20 cellular contexts compared by ENCODE assay signal in genomic region chr2:228602277-228602676, GRCh38.
DNase-seq lines count a peak whose midpoint lies in the region; ATAC-seq and TF ChIP-seq lines count a peak whose summit lies in the region.
"Had no signal": no experiment of that assay in that cellular context is flagged by ENCODE, and none has a peak within 500 bp of the region (broad histone marks: within the 10 kb centered on the region; RNA-seq: fewer than 3 reads in every experiment).

No MANE protein-coding gene starts in this region.

- no peak for TF ChIP-seq CTCF in fibroblast of mammary gland (conservative IDR thresholded peaks at IDR 0.05; ENCODE audit: control insufficient read depth, insufficient read depth, low read depth, low read length)

- no peak for ATAC-seq in GM18870 (IDR thresholded peaks at IDR 0.05; ENCODE audit: unreplicated experiment)
- ATAC-seq: CD8-positive, alpha-beta T cell; GM23338; HCT116 had no signal

- no peak overlapping the region for H3K4me3 ChIP-seq in fibroblast of mammary gland (ENCODE audit: control insufficient read depth, low read depth, low read length)
- H3K4me3 ChIP-seq: BLaER1 treated with 17β-estradiol and CSF1 and Interleukin-3, amounts not matched to agents 10 nM and 100 nM; GM23338 had no signal

- DNase-seq in A172 (ENCODE audit: low spot score), result peak; percentile 38
- DNase-seq in ELR (ENCODE audit: low read depth), result peak; percentile 50
- peak; percentile 35 for DNase-seq in M059J (ENCODE audit: low read depth)
- peak; percentile 75 for DNase-seq in fibroblast of mammary gland (ENCODE audit: low read depth)
- no peak for DNase-seq in stimulated activated CD4-positive, alpha-beta T cell treated with anti-CD3 and anti-CD28 coated beads, Interleukin-2, amount 100 ng/mL, for 48 hours
- DNase-seq in DMS 273 (lab: John Stamatoyannopoulos, UW; ENCODE audit: unreplicated experiment), result no peak
- DNase-seq in effector CD8-positive, alpha-beta T cell (lab: John Stamatoyannopoulos, UW), result no peak
- DNase-seq: 8988T; CD8-positive, alpha-beta T cell; KG1; NCI-H1417; NCI-H187; NCI-H2107; NCI-H510A treated with DMSO at 0.1 percent for 48 hours; NCI-H774; SHP77 had no signal

Comparison
In these comparisons a context has a peak if more than half of its experiments do, and no peak if none do; other contexts are left out.
1. DNase-seq: peak in A172 (single experiment), ELR (single experiment), M059J (single experiment) and fibroblast of mammary gland (single experiment); none in stimulated activated CD4-positive, alpha-beta T cell treated with anti-CD3 and anti-CD28 coated beads, Interleukin-2, amount 100 ng/mL, for 48 hours (0 of 2), DMS 273 (single experiment) and effector CD8-positive, alpha-beta T cell (single experiment).